Comparison of ENCODE assay signal across 2 cellular contexts in genomic region chr3:183485093-183485492, GRCh38.
TF ChIP-seq lines count a peak whose summit lies in the region.

No MANE protein-coding gene starts in this region.

TF ChIP-seq in liver, 16 proteins besides CTCF, POLR2A, EP300 and RAD21 (continued from another document):
- no peak for TF ChIP-seq ZBTB33 (IDR thresholded peaks at IDR 0.05)
- TF ChIP-seq MAX (IDR thresholded peaks at IDR 0.05), result no peak
- no peak for TF ChIP-seq GABPA (IDR thresholded peaks at IDR 0.05 in 1 of 2, conservative IDR thresholded peaks at IDR 0.05 in 1 of 2)
- no peak for TF ChIP-seq REST (IDR thresholded peaks at IDR 0.05)

TF ChIP-seq in HepG2, 621 proteins besides CTCF, POLR2A, EP300 and RAD21 (continued from another document):
- TF ChIP-seq MLXIP (CRISPR knock-in tag; IDR thresholded peaks at IDR 0.05; ENCODE audit: borderline replicate concordance) (no peak), ATAD3A (CRISPR knock-in tag; IDR thresholded peaks at IDR 0.05) (no peak), ARID3A (IDR thresholded peaks at IDR 0.05; ENCODE audit: low read depth, low read length) (no peak), SYNCRIP (IDR thresholded peaks at IDR 0.05; ENCODE audit: insufficient read depth, low read depth, low read length) (no peak), CREB1 (IDR thresholded peaks at IDR 0.05) (no peak), CREB1 (CRISPR knock-in tag; IDR thresholded peaks at IDR 0.05) (no peak), FOSL2 (CRISPR knock-in tag; IDR thresholded peaks at IDR 0.05) (no peak), ZNF562 (CRISPR knock-in tag; IDR thresholded peaks at IDR 0.05; ENCODE audit: borderline replicate concordance) (no peak), ZBTB7A (CRISPR knock-in tag; IDR thresholded peaks at IDR 0.05) (no peak), ZNF354B (CRISPR knock-in tag; IDR thresholded peaks at IDR 0.05) (no peak), ZBTB21 (CRISPR knock-in tag; IDR thresholded peaks at IDR 0.05) (no peak), ZNF136 (CRISPR knock-in tag; IDR thresholded peaks at IDR 0.05; ENCODE audit: low read depth) (no peak), ZNF543 (CRISPR knock-in tag; IDR thresholded peaks at IDR 0.05) (no peak), FOXP1 (IDR thresholded peaks at IDR 0.05) (no peak), FOXP1 (CRISPR knock-in tag; IDR thresholded peaks at IDR 0.05) (no peak)
